ENCODE assay signal across 24 cellular contexts in the genomic region with DNA sequence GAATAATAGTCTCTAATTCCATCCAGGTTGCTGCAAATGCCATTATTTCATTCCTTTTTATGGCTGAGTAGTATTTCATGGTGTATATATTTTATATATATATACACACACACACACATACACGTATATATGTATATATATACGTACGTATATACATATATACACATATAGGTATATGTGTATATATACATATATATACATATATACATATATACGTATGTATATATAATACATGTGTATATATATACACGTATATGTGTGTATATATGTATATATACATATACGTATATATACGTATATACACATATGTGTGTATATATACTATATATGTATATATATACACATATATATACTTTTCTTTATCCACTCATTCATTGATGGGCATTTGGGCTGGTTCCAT. TPM values are rescaled to one million over a fixed set of nuclear protein-coding genes. Genes with fewer than 3 reads are reported as not detected.
DNase-seq lines count a peak whose midpoint lies in the region; ATAC-seq, FAIRE-seq and TF ChIP-seq lines count a peak whose summit lies in the region.
"Had no signal": no experiment of that assay in that cellular context is flagged by ENCODE, and none has a peak within 500 bp of the region (broad histone marks: within the 10 kb centered on the region; RNA-seq: fewer than 3 reads in every experiment).

No MANE protein-coding gene starts in this region.

- H3K9me3 Mint-ChIP-seq in stimulated activated naive CD8-positive, alpha-beta T cell treated with anti-CD3 and anti-CD28 coated beads, Interleukin-15, amount 100 ng/mL, for 72 hours, result no peaks in the 10 kb centered on the region
- H3K9me3 Mint-ChIP-seq: CD4-positive, alpha-beta T cell; CD8-positive, alpha-beta memory T cell; HFFc6 had no signal

- no peaks in the 10 kb centered on the region for H3K27me3 Mint-ChIP-seq in stimulated activated naive CD8-positive, alpha-beta T cell treated with anti-CD3 and anti-CD28 coated beads, Interleukin-15, amount 100 ng/mL, for 72 hours
- H3K27me3 Mint-ChIP-seq: CD4-positive, alpha-beta T cell had no signal

- no peaks in the 10 kb centered on the region for H3K4me1 ChIP-seq in pancreas
- H3K4me1 ChIP-seq: BE2C had no signal

- H3K4me3 ChIP-seq in pancreas, result no peak overlapping the region
- H3K4me3 ChIP-seq: BLaER1 treated with 17β-estradiol and CSF1 and Interleukin-3, amounts not matched to agents 10 nM and 100 nM; HAP-1 had no signal

- H3K36me3 ChIP-seq in pancreas, result no peaks in the 10 kb centered on the region
- H3K36me3 ChIP-seq: BE2C; BLaER1 treated with 17β-estradiol and CSF1 and Interleukin-3, amounts not matched to agents 10 nM and 100 nM; HAP-1 had no signal

- no peak for DNase-seq in RCC 7860 (ENCODE audit: low spot score)
- no peak for DNase-seq in pancreas
- DNase-seq in stimulated activated naive CD8-positive, alpha-beta T cell treated with anti-CD3 and anti-CD28 coated beads, Interleukin-15, amount 100 ng/mL, for 72 hours, result no peak
- DNase-seq in foreskin melanocyte, result no peak
- DNase-seq: BE2C; CD4-positive, alpha-beta T cell; CD8-positive, alpha-beta memory T cell; DMS 273 treated with DMSO at 0.1 percent for 48 hours; DMS79; EL; GF-D8; GOT3; HFFc6 had no signal

- H3K27ac Mint-ChIP-seq in stimulated activated naive CD8-positive, alpha-beta T cell treated with anti-CD3 and anti-CD28 coated beads, Interleukin-15, amount 100 ng/mL, for 72 hours, result no peak overlapping the region
- H3K27ac Mint-ChIP-seq: CD14-positive monocyte; CD4-positive, alpha-beta T cell; CD8-positive, alpha-beta memory T cell; HFFc6 had no signal

- no peak overlapping the region for H3K27ac ChIP-seq in pancreas
- H3K27ac ChIP-seq: BLaER1 treated with 17β-estradiol and CSF1 and Interleukin-3, amounts not matched to agents 10 nM and 100 nM had no signal

- FAIRE-seq in RCC 7860 (lab: Jason Lieb, UNC) (peak; percentile 62), endometrium (lab: Jason Lieb, UNC) (peak; percentile 35), pancreas (lab: Jason Lieb, UNC) (peak; percentile 47)
- FAIRE-seq: D721Med, GM12891, GM18507, H54 had no signal

- H3K4me1 Mint-ChIP-seq in stimulated activated naive CD8-positive, alpha-beta T cell treated with anti-CD3 and anti-CD28 coated beads, Interleukin-15, amount 100 ng/mL, for 72 hours, result no peaks in the 10 kb centered on the region
- H3K4me1 Mint-ChIP-seq: CD14-positive monocyte; CD8-positive, alpha-beta memory T cell had no signal

- intact Hi-C loops in pancreas (cut with DNase I), result no loop called here

- no peaks in the 10 kb centered on the region for H3K27me3 ChIP-seq in pancreas
- H3K27me3 ChIP-seq: BE2C; BLaER1 treated with 17β-estradiol and CSF1 and Interleukin-3, amounts not matched to agents 10 nM and 100 nM had no signal

- H3K4me3 Mint-ChIP-seq in stimulated activated naive CD8-positive, alpha-beta T cell treated with anti-CD3 and anti-CD28 coated beads, Interleukin-15, amount 100 ng/mL, for 72 hours, result no peak overlapping the region
- H3K4me3 Mint-ChIP-seq: CD14-positive monocyte; CD4-positive, alpha-beta T cell; CD8-positive, alpha-beta memory T cell; HFFc6 had no signal

- WGBS in pancreas, 2 donors, result 80 to 89% methylated on average over 7 of the region's 7 CpGs

- ATAC-seq in pancreas, result no peak
- no peak for ATAC-seq in stimulated activated naive CD8-positive, alpha-beta T cell treated with anti-CD3 and anti-CD28 coated beads, Interleukin-15, amount 100 ng/mL, for 72 hours
- no peak for ATAC-seq in GM18907 (IDR thresholded peaks at IDR 0.05; ENCODE audit: unreplicated experiment)

- no peak for TF ChIP-seq CTCF in pancreas (IDR thresholded peaks at IDR 0.05)

- no peaks in the 10 kb centered on the region for H3K9me3 ChIP-seq in pancreas
- H3K9me3 ChIP-seq: BE2C, HAP-1 had no signal

RNA-seq across cellular contexts. Expression of a gene that starts 13.7 kb away (rescaled TPM):
- not detected for total RNA-seq in pancreas
- under 1 TPM in 1 of 2 donors, not detected in 1; 0.73 TPM for polyA plus RNA-seq in pancreas
- total RNA-seq: A172; CD4-positive, alpha-beta T cell; CD8-positive, alpha-beta memory T cell; HFFc6 had no signal
- polyA plus RNA-seq: AG04450; CD14-positive monocyte; CD8-positive, alpha-beta memory T cell had no signal
